In genomic region chr9:124415102-124415851, GRCh38 we compare ENCODE assay signal across 1 cellular context.
TF ChIP-seq lines count a peak whose summit lies in the region.

Gene PSMB7, minus strand, starts transcription at chr9:124415442. Its CDS starts 17 bp downstream, at chr9:124415425.

TF ChIP-seq in HEK293, 187 proteins besides CTCF, POLR2A, EP300 and RAD21 (continued from another document and continues in another):
- TF ChIP-seq, protein P1, sequence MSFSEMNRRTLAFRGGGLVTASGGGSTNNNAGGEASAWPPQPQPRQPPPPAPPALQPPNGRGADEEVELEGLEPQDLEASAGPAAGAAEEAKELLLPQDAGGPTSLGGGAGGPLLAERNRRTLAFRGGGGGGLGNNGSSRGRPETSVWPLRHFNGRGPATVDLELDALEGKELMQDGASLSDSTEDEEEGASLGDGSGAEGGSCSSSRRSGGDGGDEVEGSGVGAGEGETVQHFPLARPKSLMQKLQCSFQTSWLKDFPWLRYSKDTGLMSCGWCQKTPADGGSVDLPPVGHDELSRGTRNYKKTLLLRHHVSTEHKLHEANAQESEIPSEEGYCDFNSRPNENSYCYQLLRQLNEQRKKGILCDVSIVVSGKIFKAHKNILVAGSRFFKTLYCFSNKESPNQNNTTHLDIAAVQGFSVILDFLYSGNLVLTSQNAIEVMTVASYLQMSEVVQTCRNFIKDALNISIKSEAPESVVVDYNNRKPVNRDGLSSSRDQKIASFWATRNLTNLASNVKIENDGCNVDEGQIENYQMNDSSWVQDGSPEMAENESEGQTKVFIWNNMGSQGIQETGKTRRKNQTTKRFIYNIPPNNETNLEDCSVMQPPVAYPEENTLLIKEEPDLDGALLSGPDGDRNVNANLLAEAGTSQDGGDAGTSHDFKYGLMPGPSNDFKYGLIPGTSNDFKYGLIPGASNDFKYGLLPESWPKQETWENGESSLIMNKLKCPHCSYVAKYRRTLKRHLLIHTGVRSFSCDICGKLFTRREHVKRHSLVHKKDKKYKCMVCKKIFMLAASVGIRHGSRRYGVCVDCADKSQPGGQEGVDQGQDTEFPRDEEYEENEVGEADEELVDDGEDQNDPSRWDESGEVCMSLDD (tag by site-specific recombination; IDR thresholded peaks at IDR 0.05): no peak
- TF ChIP-seq OVOL3 (tag by site-specific recombination; IDR thresholded peaks at IDR 0.05) (no peak), ZNF18 (tag by site-specific recombination; IDR thresholded peaks at IDR 0.05) (no peak), ZBTB7A (tag by site-specific recombination; IDR thresholded peaks at IDR 0.05; ENCODE audit: low read depth) (no peak), ZNF354C (tag by site-specific recombination; IDR thresholded peaks at IDR 0.05; ENCODE audit: borderline replicate concordance, low read depth) (no peak), YY2 (tag by site-specific recombination; IDR thresholded peaks at IDR 0.05) (peak; percentile 88), ZNF138 (tag by site-specific recombination; IDR thresholded peaks at IDR 0.05; ENCODE audit: borderline replicate concordance) (no peak), ZNF350 (tag by site-specific recombination; IDR thresholded peaks at IDR 0.05) (no peak), ZNF132 (tag by site-specific recombination; IDR thresholded peaks at IDR 0.05; ENCODE audit: borderline replicate concordance) (no peak), ZNF610 (tag by site-specific recombination; IDR thresholded peaks at IDR 0.05; ENCODE audit: borderline replicate concordance) (0 out of 2 replicates have a peak, but pooled peaks have one; percentile 41), ZEB2 (tag by site-specific recombination; IDR thresholded peaks at IDR 0.05) (peak; percentile 63), ZNF664 (tag by site-specific recombination; IDR thresholded peaks at IDR 0.05) (no peak), ZNF629 (tag by site-specific recombination; IDR thresholded peaks at IDR 0.05) (peak; percentile 79), ZNF677 (tag by site-specific recombination; IDR thresholded peaks at IDR 0.05) (no peak), ZNF404 (tag by site-specific recombination; IDR thresholded peaks at IDR 0.05) (no peak), ZNF155 (tag by site-specific recombination; IDR thresholded peaks at IDR 0.05) (no peak), KLF8 (tag by site-specific recombination; IDR thresholded peaks at IDR 0.05) (peak; percentile 60), ZXDB (tag by site-specific recombination; IDR thresholded peaks at IDR 0.05) (peak; percentile 88), ZNF843 (tag by site-specific recombination; IDR thresholded peaks at IDR 0.05) (peak; percentile 55; the same call in 1 of the 2 replicates), ZNF133 (tag by site-specific recombination; IDR thresholded peaks at IDR 0.05) (no peak), ZNF501 (tag by site-specific recombination; IDR thresholded peaks at IDR 0.05) (no peak; the same call in 1 of the 2 replicates), HIC1 (tag by site-specific recombination; IDR thresholded peaks at IDR 0.05) (no peak), YY1 (tag by site-specific recombination; IDR thresholded peaks at IDR 0.05) (peak; percentile 89), ZNF654 (tag by site-specific recombination; IDR thresholded peaks at IDR 0.05; ENCODE audit: low read depth) (no peak), WT1 (tag by site-specific recombination; IDR thresholded peaks at IDR 0.05) (no peak), SP2 (tag by site-specific recombination; IDR thresholded peaks at IDR 0.05) (peak; percentile 86), ZNF473 (tag by site-specific recombination; IDR thresholded peaks at IDR 0.05) (no peak), ZNF530 (tag by site-specific recombination; IDR thresholded peaks at IDR 0.05; ENCODE audit: low read depth) (no peak), ZNF174 (tag by site-specific recombination; IDR thresholded peaks at IDR 0.05) (peak; percentile 98), ZNF777 (tag by site-specific recombination; IDR thresholded peaks at IDR 0.05; ENCODE audit: borderline replicate concordance) (no peak), GLI2 (tag by site-specific recombination; IDR thresholded peaks at IDR 0.05; ENCODE audit: borderline replicate concordance, low read depth) (no peak), FEZF1 (tag by site-specific recombination; IDR thresholded peaks at IDR 0.05) (0 out of 2 replicates have a peak, but pooled peaks have one; percentile 17), ZNF621 (tag by site-specific recombination; IDR thresholded peaks at IDR 0.05) (no peak), ZNF558 (tag by site-specific recombination; IDR thresholded peaks at IDR 0.05) (peak; percentile 78; the same call in 1 of the 2 replicates), ZNF184 (tag by site-specific recombination; IDR thresholded peaks at IDR 0.05) (no peak), SP3 (tag by site-specific recombination; IDR thresholded peaks at IDR 0.05) (peak; percentile 86), SCRT2 (tag by site-specific recombination; IDR thresholded peaks at IDR 0.05) (no peak), ZNF792 (tag by site-specific recombination; IDR thresholded peaks at IDR 0.05) (no peak), ZNF514 (tag by site-specific recombination; IDR thresholded peaks at IDR 0.05) (no peak), TCF7L2 (IDR thresholded peaks at IDR 0.05; ENCODE audit: borderline replicate concordance, low read depth, low read length) (peak; percentile 71; the same call in 1 of the 2 replicates), ZNF274 (IDR thresholded peaks at IDR 0.05; ENCODE audit: low read length) (no peak), ZNF274 (tag by site-specific recombination; IDR thresholded peaks at IDR 0.05; ENCODE audit: borderline replicate concordance) (no peak)
- TF ChIP-seq, protein P2, sequence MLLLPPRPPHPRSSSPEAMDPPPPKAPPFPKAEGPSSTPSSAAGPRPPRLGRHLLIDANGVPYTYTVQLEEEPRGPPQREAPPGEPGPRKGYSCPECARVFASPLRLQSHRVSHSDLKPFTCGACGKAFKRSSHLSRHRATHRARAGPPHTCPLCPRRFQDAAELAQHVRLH (tag by site-specific recombination; IDR thresholded peaks at IDR 0.05): peak; percentile 55; the same call in 1 of the 2 replicates
- TF ChIP-seq, protein P3, sequence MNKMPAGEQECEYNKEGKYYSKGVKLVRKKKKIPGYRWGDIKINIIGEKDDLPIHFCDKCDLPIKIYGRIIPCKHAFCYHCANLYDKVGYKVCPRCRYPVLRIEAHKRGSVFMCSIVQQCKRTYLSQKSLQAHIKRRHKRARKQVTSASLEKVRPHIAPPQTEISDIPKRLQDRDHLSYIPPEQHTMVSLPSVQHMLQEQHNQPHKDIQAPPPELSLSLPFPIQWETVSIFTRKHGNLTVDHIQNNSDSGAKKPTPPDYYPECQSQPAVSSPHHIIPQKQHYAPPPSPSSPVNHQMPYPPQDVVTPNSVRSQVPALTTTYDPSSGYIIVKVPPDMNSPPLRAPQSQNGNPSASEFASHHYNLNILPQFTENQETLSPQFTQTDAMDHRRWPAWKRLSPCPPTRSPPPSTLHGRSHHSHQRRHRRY (tag by site-specific recombination; IDR thresholded peaks at IDR 0.05): no peak
- TF ChIP-seq, protein P4, sequence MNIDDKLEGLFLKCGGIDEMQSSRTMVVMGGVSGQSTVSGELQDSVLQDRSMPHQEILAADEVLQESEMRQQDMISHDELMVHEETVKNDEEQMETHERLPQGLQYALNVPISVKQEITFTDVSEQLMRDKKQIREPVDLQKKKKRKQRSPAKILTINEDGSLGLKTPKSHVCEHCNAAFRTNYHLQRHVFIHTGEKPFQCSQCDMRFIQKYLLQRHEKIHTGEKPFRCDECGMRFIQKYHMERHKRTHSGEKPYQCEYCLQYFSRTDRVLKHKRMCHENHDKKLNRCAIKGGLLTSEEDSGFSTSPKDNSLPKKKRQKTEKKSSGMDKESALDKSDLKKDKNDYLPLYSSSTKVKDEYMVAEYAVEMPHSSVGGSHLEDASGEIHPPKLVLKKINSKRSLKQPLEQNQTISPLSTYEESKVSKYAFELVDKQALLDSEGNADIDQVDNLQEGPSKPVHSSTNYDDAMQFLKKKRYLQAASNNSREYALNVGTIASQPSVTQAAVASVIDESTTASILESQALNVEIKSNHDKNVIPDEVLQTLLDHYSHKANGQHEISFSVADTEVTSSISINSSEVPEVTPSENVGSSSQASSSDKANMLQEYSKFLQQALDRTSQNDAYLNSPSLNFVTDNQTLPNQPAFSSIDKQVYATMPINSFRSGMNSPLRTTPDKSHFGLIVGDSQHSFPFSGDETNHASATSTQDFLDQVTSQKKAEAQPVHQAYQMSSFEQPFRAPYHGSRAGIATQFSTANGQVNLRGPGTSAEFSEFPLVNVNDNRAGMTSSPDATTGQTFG (tag by site-specific recombination; IDR thresholded peaks at IDR 0.05; ENCODE audit: borderline replicate concordance): no peak
- TF ChIP-seq, protein P5, sequence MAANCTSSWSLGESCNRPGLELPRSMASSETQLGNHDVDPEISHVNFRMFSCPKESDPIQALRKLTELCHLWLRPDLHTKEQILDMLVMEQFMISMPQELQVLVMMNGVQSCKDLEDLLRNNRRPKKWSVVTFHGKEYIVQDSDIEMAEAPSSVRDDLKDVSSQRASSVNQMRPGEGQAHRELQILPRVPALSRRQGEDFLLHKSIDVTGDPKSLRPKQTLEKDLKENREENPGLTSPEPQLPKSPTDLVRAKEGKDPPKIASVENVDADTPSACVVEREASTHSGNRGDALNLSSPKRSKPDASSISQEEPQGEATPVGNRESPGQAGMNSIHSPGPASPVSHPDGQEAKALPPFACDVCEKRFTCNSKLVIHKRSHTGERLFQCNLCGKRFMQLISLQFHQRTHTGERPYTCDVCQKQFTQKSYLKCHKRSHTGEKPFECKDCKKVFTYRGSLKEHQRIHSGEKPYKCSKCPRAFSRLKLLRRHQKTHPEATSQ (tag by site-specific recombination; IDR thresholded peaks at IDR 0.05): no peak
- TF ChIP-seq, protein P6, sequence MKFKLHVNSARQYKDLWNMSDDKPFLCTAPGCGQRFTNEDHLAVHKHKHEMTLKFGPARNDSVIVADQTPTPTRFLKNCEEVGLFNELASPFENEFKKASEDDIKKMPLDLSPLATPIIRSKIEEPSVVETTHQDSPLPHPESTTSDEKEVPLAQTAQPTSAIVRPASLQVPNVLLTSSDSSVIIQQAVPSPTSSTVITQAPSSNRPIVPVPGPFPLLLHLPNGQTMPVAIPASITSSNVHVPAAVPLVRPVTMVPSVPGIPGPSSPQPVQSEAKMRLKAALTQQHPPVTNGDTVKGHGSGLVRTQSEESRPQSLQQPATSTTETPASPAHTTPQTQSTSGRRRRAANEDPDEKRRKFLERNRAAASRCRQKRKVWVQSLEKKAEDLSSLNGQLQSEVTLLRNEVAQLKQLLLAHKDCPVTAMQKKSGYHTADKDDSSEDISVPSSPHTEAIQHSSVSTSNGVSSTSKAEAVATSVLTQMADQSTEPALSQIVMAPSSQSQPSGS (tag by site-specific recombination; IDR thresholded peaks at IDR 0.05; ENCODE audit: low read depth): no peak
- TF ChIP-seq, protein P7, sequence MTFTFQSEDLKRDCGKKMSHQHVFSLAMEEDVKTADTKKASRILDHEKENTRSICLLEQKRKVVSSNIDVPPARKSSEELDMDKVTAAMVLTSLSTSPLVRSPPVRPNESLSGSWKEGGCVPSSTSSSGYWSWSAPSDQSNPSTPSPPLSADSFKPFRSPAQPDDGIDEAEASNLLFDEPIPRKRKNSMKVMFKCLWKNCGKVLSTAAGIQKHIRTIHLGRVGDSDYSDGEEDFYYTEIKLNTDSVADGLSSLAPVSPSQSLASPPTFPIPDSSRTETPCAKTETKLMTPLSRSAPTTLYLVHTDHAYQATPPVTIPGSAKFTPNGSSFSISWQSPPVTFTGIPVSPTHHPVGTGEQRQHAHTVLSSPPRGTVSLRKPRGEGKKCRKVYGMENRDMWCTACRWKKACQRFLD (tag by site-specific recombination; IDR thresholded peaks at IDR 0.05): no peak
- TF ChIP-seq, protein P8, sequence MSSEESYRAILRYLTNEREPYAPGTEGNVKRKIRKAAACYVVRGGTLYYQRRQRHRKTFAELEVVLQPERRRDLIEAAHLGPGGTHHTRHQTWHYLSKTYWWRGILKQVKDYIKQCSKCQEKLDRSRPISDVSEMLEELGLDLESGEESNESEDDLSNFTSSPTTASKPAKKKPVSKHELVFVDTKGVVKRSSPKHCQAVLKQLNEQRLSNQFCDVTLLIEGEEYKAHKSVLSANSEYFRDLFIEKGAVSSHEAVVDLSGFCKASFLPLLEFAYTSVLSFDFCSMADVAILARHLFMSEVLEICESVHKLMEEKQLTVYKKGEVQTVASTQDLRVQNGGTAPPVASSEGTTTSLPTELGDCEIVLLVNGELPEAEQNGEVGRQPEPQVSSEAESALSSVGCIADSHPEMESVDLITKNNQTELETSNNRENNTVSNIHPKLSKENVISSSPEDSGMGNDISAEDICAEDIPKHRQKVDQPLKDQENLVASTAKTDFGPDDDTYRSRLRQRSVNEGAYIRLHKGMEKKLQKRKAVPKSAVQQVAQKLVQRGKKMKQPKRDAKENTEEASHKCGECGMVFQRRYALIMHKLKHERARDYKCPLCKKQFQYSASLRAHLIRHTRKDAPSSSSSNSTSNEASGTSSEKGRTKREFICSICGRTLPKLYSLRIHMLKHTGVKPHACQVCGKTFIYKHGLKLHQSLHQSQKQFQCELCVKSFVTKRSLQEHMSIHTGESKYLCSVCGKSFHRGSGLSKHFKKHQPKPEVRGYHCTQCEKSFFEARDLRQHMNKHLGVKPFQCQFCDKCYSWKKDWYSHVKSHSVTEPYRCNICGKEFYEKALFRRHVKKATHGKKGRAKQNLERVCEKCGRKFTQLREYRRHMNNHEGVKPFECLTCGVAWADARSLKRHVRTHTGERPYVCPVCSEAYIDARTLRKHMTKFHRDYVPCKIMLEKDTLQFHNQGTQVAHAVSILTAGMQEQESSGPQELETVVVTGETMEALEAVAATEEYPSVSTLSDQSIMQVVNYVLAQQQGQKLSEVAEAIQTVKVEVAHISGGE (tag by site-specific recombination; conservative IDR thresholded peaks at IDR 0.05; ENCODE audit: low read depth): peak; percentile 91
